ENCODE assay signal across 1 cellular context in genomic region chr2:208227581-208228232, GRCh38.
TF ChIP-seq lines count a peak whose summit lies in the region.

No MANE protein-coding gene starts in this region.

TF ChIP-seq in HepG2, 621 proteins besides CTCF, POLR2A, EP300 and RAD21:
- TF ChIP-seq YEATS2 (CRISPR knock-in tag; IDR thresholded peaks at IDR 0.05; ENCODE audit: borderline replicate concordance) (no peak), CCAR2 (optimal IDR thresholded peaks at IDR 0.05; ENCODE audit: low read depth, low read length) (no peak), GFI1 (CRISPR knock-in tag; IDR thresholded peaks at IDR 0.05; ENCODE audit: borderline replicate concordance) (no peak), ZNF816 (CRISPR knock-in tag; IDR thresholded peaks at IDR 0.05; ENCODE audit: borderline replicate concordance) (no peak), ARID2 (CRISPR knock-in tag; IDR thresholded peaks at IDR 0.05; ENCODE audit: borderline replicate concordance) (no peak), THAP7 (CRISPR knock-in tag; IDR thresholded peaks at IDR 0.05) (no peak), MLX (CRISPR knock-in tag; IDR thresholded peaks at IDR 0.05) (no peak), ZNF441 (CRISPR knock-in tag; IDR thresholded peaks at IDR 0.05; ENCODE audit: borderline replicate concordance) (no peak), TEAD2 (CRISPR knock-in tag; IDR thresholded peaks at IDR 0.05) (no peak), ZNF10 (CRISPR knock-in tag; IDR thresholded peaks at IDR 0.05; ENCODE audit: borderline replicate concordance, low read depth) (no peak), ZBTB10 (CRISPR knock-in tag; IDR thresholded peaks at IDR 0.05; ENCODE audit: borderline replicate concordance) (no peak), ZNF362 (CRISPR knock-in tag; IDR thresholded peaks at IDR 0.05; ENCODE audit: borderline replicate concordance) (no peak), JUND (CRISPR knock-in tag; IDR thresholded peaks at IDR 0.05) (no peak)
